ENCODE assay signal across 11 cellular contexts in genomic region chr14:70823281-70823680, GRCh38. TPM values are rescaled to one million over a fixed set of nuclear protein-coding genes. Genes with fewer than 3 reads are reported as not detected.
A peak's percentile ranks its signal among the peaks of the same experiment; 100 is the strongest.
DNase-seq lines count a peak whose midpoint lies in the region; ATAC-seq and TF ChIP-seq lines count a peak whose summit lies in the region.
"Had no signal": no experiment of that assay in that cellular context is flagged by ENCODE, and none has a peak within 500 bp of the region (broad histone marks: within the 10 kb centered on the region; RNA-seq: fewer than 3 reads in every experiment).

No MANE protein-coding gene starts in this region.

- WGBS in hepatocyte (ENCODE audit: low lambda C conversion rate, missing lambda C conversion rate) = 46% methylated on average over 4 of the region's 4 CpGs

- H3K27me3 Mint-ChIP-seq in activated CD8-positive, alpha-beta memory T cell treated with anti-CD3 and anti-CD28 coated beads, Interleukin-2, amount 10 ng/mL, durations not matched to agents 7 days and 5 days = peaks cover 25% of the 10 kb centered on the region

- DNase-seq in activated CD8-positive, alpha-beta memory T cell treated with anti-CD3 and anti-CD28 coated beads, Interleukin-2, amount 10 ng/mL, durations not matched to agents 7 days and 5 days = no peak
- DNase-seq in activated CD8-positive, alpha-beta memory T cell treated with anti-CD3 and anti-CD28 coated beads, Interleukin-2, amount 50 U/mL, for 4 hours = no peak
- DNase-seq in hepatocyte (ENCODE audit: low spot score) (no peak), skeletal muscle cell (ENCODE audit: low read depth) (no peak), SW480 (ENCODE audit: low spot score) (no peak)
- DNase-seq: NCI-H1436 treated with DMSO at 0.1 percent for 48 hours, T1000 had no signal

- peak overlapping the region; percentile 71 for H3K4me3 Mint-ChIP-seq in activated CD8-positive, alpha-beta memory T cell treated with anti-CD3 and anti-CD28 coated beads, Interleukin-2, amount 10 ng/mL, durations not matched to agents 7 days and 5 days

- no peak for ATAC-seq in activated CD8-positive, alpha-beta memory T cell treated with anti-CD3 and anti-CD28 coated beads, Interleukin-2, amount 10 ng/mL, durations not matched to agents 7 days and 5 days
- ATAC-seq in GM19452 (IDR thresholded peaks at IDR 0.05; ENCODE audit: unreplicated experiment) = no peak
- no peak for ATAC-seq in HG03520 (IDR thresholded peaks at IDR 0.05; ENCODE audit: unreplicated experiment)

- no peaks in the 10 kb centered on the region for H3K9me3 Mint-ChIP-seq in activated CD8-positive, alpha-beta memory T cell treated with anti-CD3 and anti-CD28 coated beads, Interleukin-2, amount 10 ng/mL, durations not matched to agents 7 days and 5 days (ENCODE audit: low read depth)

- H3K27ac Mint-ChIP-seq in activated CD8-positive, alpha-beta memory T cell treated with anti-CD3 and anti-CD28 coated beads, Interleukin-2, amount 10 ng/mL, durations not matched to agents 7 days and 5 days = no peak overlapping the region

- no peak overlapping the region for H2AFZ ChIP-seq in SU-DHL-6 (ENCODE audit: low read depth, low read length, severe bottlenecking)
- H2AFZ ChIP-seq in hepatocyte = peak overlapping the region; percentile 92

- H3K27ac ChIP-seq in SU-DHL-6 (ENCODE audit: low read depth, low read length) (no peak overlapping the region), hepatocyte (peak overlapping the region; percentile 8)
- H3K27ac ChIP-seq: suprapubic skin had no signal

- no peaks in the 10 kb centered on the region for H3K9me3 ChIP-seq in SU-DHL-6 (ENCODE audit: insufficient read depth, low read length)
- H3K9me3 ChIP-seq in hepatocyte (ENCODE audit: low read depth) = no peaks in the 10 kb centered on the region
- H3K9me3 ChIP-seq: suprapubic skin had no signal

- peaks cover 17% of the 10 kb centered on the region for H3K4me1 Mint-ChIP-seq in activated CD8-positive, alpha-beta memory T cell treated with anti-CD3 and anti-CD28 coated beads, Interleukin-2, amount 10 ng/mL, durations not matched to agents 7 days and 5 days

- H3K9me2 ChIP-seq in SU-DHL-6 (replicated peaks; ENCODE audit: insufficient read depth, low read length) (no peaks in the 10 kb centered on the region), hepatocyte (replicated peaks; ENCODE audit: insufficient read depth) (no peaks in the 10 kb centered on the region)

- H3K4me2 ChIP-seq in SU-DHL-6 (ENCODE audit: low read depth, low read length, poor library complexity, severe bottlenecking) (peak overlapping the region; percentile 76), hepatocyte (peak overlapping the region; percentile 97)

- H3K79me2 ChIP-seq in SU-DHL-6 (ENCODE audit: insufficient read depth, low read length) = no peaks in the 10 kb centered on the region
- H3K79me2 ChIP-seq in hepatocyte = no peaks in the 10 kb centered on the region

- H3K4me3 ChIP-seq in SU-DHL-6 (ENCODE audit: insufficient read depth, low read length, poor library complexity, severe bottlenecking) = no peak overlapping the region
- no peak overlapping the region for H3K4me3 ChIP-seq in hepatocyte
- H3K4me3 ChIP-seq in skeletal muscle cell (ENCODE audit: low read depth, low read length) = peak overlapping the region; percentile 74

- H3K9ac ChIP-seq in SU-DHL-6 (ENCODE audit: low read length) = 0 out of 2 replicates have a peak overlapping the region, but pooled peaks have one; percentile 64

- H3K27me3 ChIP-seq in SU-DHL-6 (ENCODE audit: low read length) (no peaks in the 10 kb centered on the region), hepatocyte (peaks cover 20% of the 10 kb centered on the region)

- CTCF ChIA-PET in activated CD8-positive, alpha-beta memory T cell treated with anti-CD3 and anti-CD28 coated beads, Interleukin-2, amount 10 ng/mL, durations not matched to agents 7 days and 5 days (lab: Charles Lee) = interaction anchor here (1.0 to 1.3 kb wide), 4 partner anchors 61 to 144 kb away, joined by 3 to 6 read pairs (median 3); no protein-coding TSS in a partner anchor

- H3K4me1 ChIP-seq in hepatocyte (ENCODE audit: insufficient read depth) = no peaks in the 10 kb centered on the region

- H3K36me3 ChIP-seq in SU-DHL-6 (ENCODE audit: low read length) (no peaks in the 10 kb centered on the region), hepatocyte (replicated peaks; ENCODE audit: insufficient read depth, low read depth) (no peaks in the 10 kb centered on the region)
- H3K36me3 ChIP-seq: suprapubic skin had no signal

- H4K20me1 ChIP-seq in SU-DHL-6 (ENCODE audit: low read depth, low read length) = no peaks in the 10 kb centered on the region
- H4K20me1 ChIP-seq in hepatocyte (ENCODE audit: insufficient read depth, poor library complexity, severe bottlenecking) = no peaks in the 10 kb centered on the region

- peaks cover 3% of the 10 kb centered on the region for H3K36me3 Mint-ChIP-seq in activated CD8-positive, alpha-beta memory T cell treated with anti-CD3 and anti-CD28 coated beads, Interleukin-2, amount 10 ng/mL, durations not matched to agents 7 days and 5 days

- TF ChIP-seq CTCF in SU-DHL-6 (IDR thresholded peaks at IDR 0.05; ENCODE audit: insufficient read depth, low read length, poor library complexity, severe bottlenecking) (no peak), hepatocyte (IDR thresholded peaks at IDR 0.05; ENCODE audit: poor library complexity) (no peak)

- no peaks in the 10 kb centered on the region; the same call in 1 of the 2 replicates for H3F3A ChIP-seq in SU-DHL-6 (ENCODE audit: insufficient read depth)

RNA-seq across cellular contexts. Expression of gene MAP3K9, which starts 14.0 kb away (rescaled TPM):
- 1 to 10 TPM; 6.0 to 6.5 TPM for total RNA-seq in activated CD8-positive, alpha-beta memory T cell treated with anti-CD3 and anti-CD28 coated beads, Interleukin-2, amount 10 ng/mL, durations not matched to agents 7 days and 5 days
- 7.5 and 9.2 TPM in 2 replicates for total RNA-seq in hepatocyte
- polyA plus RNA-seq in hepatocyte = 4.1 and 4.4 TPM in 2 replicates
